18 cellular contexts compared by ENCODE assay signal in the genomic region with DNA sequence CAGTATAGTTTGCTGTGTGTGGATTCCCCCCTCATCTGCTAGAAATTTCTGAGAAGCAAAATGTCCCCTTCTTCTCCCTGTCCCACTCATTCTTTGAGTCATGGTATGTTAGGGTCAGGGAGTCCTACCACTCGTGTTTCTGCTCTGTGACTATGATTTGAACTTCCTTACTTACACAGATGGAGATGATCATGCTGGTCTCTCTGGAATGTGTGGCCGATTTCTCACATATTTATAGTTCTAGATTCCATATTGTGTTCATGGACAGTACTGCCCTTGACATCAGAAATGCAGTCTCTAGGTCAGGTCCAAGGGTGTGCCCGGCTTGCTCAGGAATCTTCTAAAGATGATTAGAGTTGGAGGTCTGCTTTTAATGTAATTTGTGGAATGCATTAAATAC.
"Had no signal": no experiment of that assay in that cellular context is flagged by ENCODE, and none has a peak within 500 bp of the region (broad histone marks: within the 10 kb centered on the region; RNA-seq: fewer than 3 reads in every experiment).

No MANE protein-coding gene starts in this region.

- H2AFZ ChIP-seq: hepatocyte had no signal

- H3K27me3 ChIP-seq: hepatocyte, right atrium auricular region, tibial nerve, vagina had no signal

- DNase-seq: activated CD4-positive, alpha-beta T cell treated with anti-CD3 and anti-CD28 coated beads, Interleukin-2, amount 10 ng/mL, durations not matched to agents 24 days and 14 days; activated CD8-positive, alpha-beta T cell treated with anti-CD3 and anti-CD28 coated beads for 36 hours; activated naive CD4-positive, alpha-beta T cell; activated naive CD8-positive, alpha-beta T cell treated with anti-CD3 and anti-CD28 coated beads for 36 hours; activated T-cell treated with anti-CD3 and anti-CD28 coated beads, Interleukin-2, amount 50 U/mL, for 1 hour; amygdala; lower lobe of right lung; midbrain; occipital lobe; stimulated activated CD4-positive, alpha-beta T cell treated with anti-CD3 and anti-CD28 coated beads, Interleukin-15, amount 100 ng/mL, for 24 hours; stimulated activated CD4-positive, alpha-beta T cell treated with anti-CD3 and anti-CD28 coated beads, Interleukin-2, amount 100 ng/mL, for 48 hours; T-helper 9 cell had no signal

- H3K4me1 ChIP-seq: lower lobe of right lung had no signal

- H3K4me3 ChIP-seq: hepatocyte, lower lobe of right lung, right atrium auricular region, skin epidermis, tibial nerve, vagina had no signal

- H3K36me3 ChIP-seq: lower lobe of right lung, right atrium auricular region, vagina had no signal

- ATAC-seq: activated CD8-positive, alpha-beta T cell treated with anti-CD3 and anti-CD28 coated beads for 36 hours; activated T-helper 17 cell treated with anti-CD3 and anti-CD28 coated beads, Interleukin-2, amount 50 U/mL, for 72 hours had no signal

- H3K27ac ChIP-seq: lower lobe of right lung, right atrium auricular region, skin epidermis, tibial nerve, vagina had no signal

- H3K9me3 ChIP-seq: lower lobe of right lung, right atrium auricular region, tibial nerve, vagina had no signal

- H3K79me2 ChIP-seq: hepatocyte had no signal
